ENCODE assay signal across 8 cellular contexts in genomic region chr12:121776190-121777098, GRCh38. TPM values are rescaled to one million over a fixed set of nuclear protein-coding genes. Genes with fewer than 3 reads are reported as not detected.
DNase-seq lines count a peak whose midpoint lies in the region; ATAC-seq and TF ChIP-seq lines count a peak whose summit lies in the region.

No MANE protein-coding gene starts in this region.

- peak in 1 of 2 donors; percentile 25 for ATAC-seq in gastrocnemius medialis
- no peak for ATAC-seq in HG03520 (IDR thresholded peaks at IDR 0.05; ENCODE audit: unreplicated experiment)
- ATAC-seq in HG03196 (IDR thresholded peaks at IDR 0.05; ENCODE audit: unreplicated experiment): no peak

- H3K4me3 ChIP-seq in GM06990 (replicated peaks; ENCODE audit: low read depth, low read length) (no peak overlapping the region), gastrocnemius medialis (no peak overlapping the region)

- H3K27me3 ChIP-seq in GM06990 (replicated peaks; ENCODE audit: control insufficient read depth, insufficient read depth, low read length) (no peaks in the 10 kb centered on the region), gastrocnemius medialis (no peaks in the 10 kb centered on the region)

- H3K9me3 ChIP-seq in gastrocnemius medialis: no peaks in the 10 kb centered on the region

- no peak overlapping the region for H3K27ac ChIP-seq in gastrocnemius medialis

- TF ChIP-seq CTCF in GM06990 (IDR thresholded peaks at IDR 0.05; ENCODE audit: insufficient read depth, low read length, poor library complexity, severe bottlenecking) (peak; percentile 91), gastrocnemius medialis (IDR thresholded peaks at IDR 0.05 in 4 of 5, conservative IDR thresholded peaks at IDR 0.05 in 1 of 5) (peak; percentile 68 to 91 (median 88))

- DNase-seq in GM06990 (ENCODE audit: extremely low read depth, insufficient read length) (peak; percentile 76), HT1080 (ENCODE audit: low read depth) (peak; percentile 46), SW480 (ENCODE audit: low spot score) (peak; percentile 53), cardiac septum (ENCODE audit: low spot score) (peak; percentile 93), gastrocnemius medialis (peak in 1 of 2 donors; percentile 69)
- DNase-seq in activated naive CD4-positive, alpha-beta T cell treated with anti-CD3 and anti-CD28 coated beads, Interleukin-2, amount 50 U/mL, for 16 hours: peak; percentile 90

- intact Hi-C loops in cardiac septum (cut with DNase I) (loop anchor here (2.0 to 5.0 kb wide), 2 partner anchors 18 to 36 kb away; no protein-coding TSS in a partner anchor), gastrocnemius medialis (cut with DNase I; ENCODE audit: low total_unique reads) (loop anchor here (1.0 to 2.0 kb wide), 2 partner anchors 18 to 36 kb away; no protein-coding TSS in a partner anchor)

- no peak for TF ChIP-seq POLR2A in gastrocnemius medialis (IDR thresholded peaks at IDR 0.05)

- H3K36me3 ChIP-seq in GM06990 (ENCODE audit: control insufficient read depth, insufficient read depth, low read length) (peaks cover 17% of the 10 kb centered on the region), gastrocnemius medialis (no peaks in the 10 kb centered on the region)

- peaks cover 11 to 21% of the 10 kb centered on the region in 2 donors for H3K4me1 ChIP-seq in gastrocnemius medialis

- in situ Hi-C loops in gastrocnemius medialis (cut with MboI; ENCODE audit: low sequenced_read_pairs in 4 of 4): no loop called here

RNA-seq across cellular contexts. Expression of gene RHOF, which starts 17.0 kb away (rescaled TPM):
- 31.4 and 39.9 TPM in 2 replicates for total RNA-seq in HT1080 (2014; rRNA removed; shearing (Covaris generic))
- 45.1 and 53.0 TPM in 2 replicates for polyA plus RNA-seq in HT1080 (2015; cell fraction: cytosol; rRNA removed)
- polyA plus RNA-seq in HT1080 (2015; cell fraction: nucleus; rRNA removed): 29.1 and 33.7 TPM in 2 replicates
- total RNA-seq in cardiac septum: 20.9 TPM
- total RNA-seq in gastrocnemius medialis: 1 to 10 TPM; 2.9 to 6.8 (median 4.1) TPM

RNA-seq across cellular contexts. Expression of gene SETD1B, which starts 27.4 kb away (rescaled TPM):
- total RNA-seq in HT1080 (2014; rRNA removed; shearing (Covaris generic)): 2.8 and 5.0 TPM in 2 replicates
- 5.2 and 5.4 TPM in 2 replicates for polyA plus RNA-seq in HT1080 (2015; cell fraction: cytosol; rRNA removed)
- 11.5 and 12.0 TPM in 2 replicates for polyA plus RNA-seq in HT1080 (2015; cell fraction: nucleus; rRNA removed)
- total RNA-seq in cardiac septum (13.0 TPM), gastrocnemius medialis (1 to 10 TPM; 2.2 to 9.3 (median 6.2) TPM)
